Comparison of ENCODE assay signal across 19 cellular contexts in the genomic region with DNA sequence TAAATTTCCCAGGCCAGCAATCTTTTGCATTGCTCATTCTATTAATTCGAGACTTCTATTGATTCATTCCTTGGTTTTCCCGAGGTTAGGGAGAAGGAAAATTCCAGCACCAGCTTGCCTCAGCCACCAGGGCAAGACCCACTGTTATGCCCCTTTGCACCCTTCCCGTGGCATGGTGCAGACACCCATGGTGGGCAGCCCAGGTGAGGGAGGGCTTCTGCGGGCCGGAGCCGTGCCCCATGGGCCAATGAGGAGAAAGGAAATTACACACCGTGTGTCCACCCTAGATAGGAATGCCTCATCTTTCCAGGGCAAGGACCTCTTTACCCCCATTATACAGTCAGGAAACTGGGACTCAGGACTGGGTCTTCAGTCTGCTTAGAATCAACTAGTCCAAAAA. TPM values are rescaled to one million over a fixed set of nuclear protein-coding genes. Genes with fewer than 3 reads are reported as not detected.
DNase-seq lines count a peak whose midpoint lies in the region; ATAC-seq and TF ChIP-seq lines count a peak whose summit lies in the region.
"Had no signal": no experiment of that assay in that cellular context is flagged by ENCODE, and none has a peak within 500 bp of the region (broad histone marks: within the 10 kb centered on the region; RNA-seq: fewer than 3 reads in every experiment).

No MANE protein-coding gene starts in this region.

- no CpG with 5 or more reads among the region's 7 CpGs for WGBS in H9 (ENCODE audit: extremely low coverage, insufficient read length, low lambda C conversion rate)
- WGBS in suprapubic skin, result 79% methylated on average over 7 of the region's 7 CpGs

- H3K79me1 ChIP-seq in H9 (ENCODE audit: insufficient read depth, low read depth, low read length, poor library complexity, severe bottlenecking), result no peaks in the 10 kb centered on the region

- H3K4me3 Mint-ChIP-seq in H9 (no peak overlapping the region), glutamatergic neuron (ENCODE audit: unreplicated experiment) (no peak overlapping the region)

- H3K4me1 ChIP-seq in H9 (ENCODE audit: insufficient read depth, low read length) (no peaks in the 10 kb centered on the region), RWPE2 (ENCODE audit: insufficient read depth, poor library complexity, severe bottlenecking) (no peaks in the 10 kb centered on the region), suprapubic skin (peaks cover 14% of the 10 kb centered on the region), HAP-1 (no peaks in the 10 kb centered on the region)

- ATAC-seq in RWPE2 (ENCODE audit: low read depth) (no peak), HG02973 (IDR thresholded peaks at IDR 0.05; ENCODE audit: unreplicated experiment) (no peak)

- H4K20me1 ChIP-seq in H9 (ENCODE audit: control insufficient read depth, insufficient read depth, insufficient read length), result no peaks in the 10 kb centered on the region

- TF ChIP-seq CTCF in H9 (conservative IDR thresholded peaks at IDR 0.05) (no peak), RWPE2 (IDR thresholded peaks at IDR 0.05; ENCODE audit: poor library complexity, severe bottlenecking) (no peak), glutamatergic neuron (IDR thresholded peaks at IDR 0.05; ENCODE audit: partially characterized antibody, unreplicated experiment) (no peak), suprapubic skin (IDR thresholded peaks at IDR 0.05) (no peak)

- H3K9me3 ChIP-seq in H9 (ENCODE audit: control insufficient read depth, low read depth, low read length) (no peaks in the 10 kb centered on the region), RWPE2 (ENCODE audit: severe bottlenecking) (no peaks in the 10 kb centered on the region), suprapubic skin (no peaks in the 10 kb centered on the region), HAP-1 (no peaks in the 10 kb centered on the region)

- no peak overlapping the region for H2BK12ac ChIP-seq in H9 (ENCODE audit: insufficient read length, low read depth, low read length)

- TF ChIP-seq POLR2A in suprapubic skin (IDR thresholded peaks at IDR 0.05), result no peak

- H3K9ac ChIP-seq in H9 (ENCODE audit: extremely low read depth, insufficient read length, low read length), result no peak overlapping the region

- H3K36me3 Mint-ChIP-seq in H9 (ENCODE audit: insufficient read depth in 1 of 3, low read depth in 3 of 3) (no peaks in the 10 kb centered on the region), glutamatergic neuron (ENCODE audit: unreplicated experiment) (no peaks in the 10 kb centered on the region)
- H3K36me3 Mint-ChIP-seq: CD4-positive, CD25-positive, alpha-beta regulatory T cell had no signal

- DNase-seq in H9 (peak; percentile 5), RWPE2 (ENCODE audit: low spot score) (peak; percentile 34), glutamatergic neuron (peak; percentile 7), suprapubic skin (ENCODE audit: low spot score in 2 of 2) (peak; percentile 25 to 38), HAP-1 (ENCODE audit: low spot score in 2 of 2) (no peak), amniotic stem cell (lab: John Stamatoyannopoulos, UW) (no peak)
- DNase-seq: CD4-positive, CD25-positive, alpha-beta regulatory T cell; KBM-7; NCI-H1092 treated with DMSO at 0.1 percent for 48 hours; NCI-H146; NCI-H2029; NCI-H2227 treated with DMSO at 0.1 percent for 48 hours; NCI-H510A; PC-9; RPMI8226; SIG-M5 had no signal

- H4K8ac ChIP-seq in H9 (replicated peaks; ENCODE audit: insufficient read length, low read depth, low read length), result no peak overlapping the region

- H3K4me1 Mint-ChIP-seq in H9 (peaks cover 0 to 4% of the 10 kb centered on the region in 2 experiments; a peak in 2 of 4 replicates), glutamatergic neuron (ENCODE audit: low read depth, unreplicated experiment) (no peaks in the 10 kb centered on the region)

- in situ Hi-C loops in HAP-1 (cut with MboI; ENCODE audit: low sequenced_read_pairs), result loop anchor here (25.0 kb wide), 1 partner anchor 584 kb away; no protein-coding TSS in a partner anchor

- no peaks in the 10 kb centered on the region for H3K9me3 Mint-ChIP-seq in H9
- peaks cover 8% of the 10 kb centered on the region for H3K9me3 Mint-ChIP-seq in glutamatergic neuron (ENCODE audit: unreplicated experiment)

- H2AFZ ChIP-seq in H9 (ENCODE audit: low read length), result no peak overlapping the region
- H2AFZ ChIP-seq: PC-9 had no signal

- H4K5ac ChIP-seq in H9 (ENCODE audit: insufficient read length, low read depth, low read length), result no peak overlapping the region

- no peak overlapping the region for H3K27ac Mint-ChIP-seq in H9
- H3K27ac Mint-ChIP-seq in glutamatergic neuron (ENCODE audit: unreplicated experiment), result no peak overlapping the region
- H3K27ac Mint-ChIP-seq: CD4-positive, CD25-positive, alpha-beta regulatory T cell had no signal

- no peak overlapping the region for H4K91ac ChIP-seq in H9 (ENCODE audit: insufficient read length, low read depth, low read length)

- no peak overlapping the region for H3K4ac ChIP-seq in H9 (ENCODE audit: low read depth, low read length)

- no peak for TF ChIP-seq EP300 in suprapubic skin (IDR thresholded peaks at IDR 0.05)

- H2BK120ac ChIP-seq in H9 (ENCODE audit: low read depth, low read length, poor library complexity, severe bottlenecking), result no peak overlapping the region

- H3K23me2 ChIP-seq in H9 (ENCODE audit: insufficient read length, low read depth, low read length, poor library complexity, severe bottlenecking), result peaks cover 5% of the 10 kb centered on the region

- no peak overlapping the region for H3K27ac ChIP-seq in H9 (ENCODE audit: insufficient read length, low read depth, low read length)
- no peak overlapping the region for H3K27ac ChIP-seq in RWPE2 (ENCODE audit: poor library complexity, severe bottlenecking)
- no peak overlapping the region for H3K27ac ChIP-seq in suprapubic skin
- H3K27ac ChIP-seq: HL-60, PC-9 had no signal

- no peak overlapping the region for H3T11ph ChIP-seq in H9 (ENCODE audit: low read length)

- no peaks in the 10 kb centered on the region for H3K79me2 ChIP-seq in H9 (ENCODE audit: insufficient read depth, low read length)

- no peak overlapping the region for H2BK20ac ChIP-seq in H9 (ENCODE audit: low read depth, low read length, poor library complexity, severe bottlenecking)

- H3K23ac ChIP-seq in H9 (ENCODE audit: insufficient read length, low read depth, low read length), result no peak overlapping the region

- no peak overlapping the region for H3K4me2 ChIP-seq in H9 (ENCODE audit: insufficient read depth, insufficient read length, low read length)
- H3K4me2 ChIP-seq: PC-9 had no signal

- H3K36me3 ChIP-seq in RWPE2 (ENCODE audit: low read depth) (no peaks in the 10 kb centered on the region), suprapubic skin (no peaks in the 10 kb centered on the region), HAP-1 (replicated peaks) (no peaks in the 10 kb centered on the region)

- H3K27me3 ChIP-seq in H9 (ENCODE audit: insufficient read depth, low read length) (peaks cover 30% of the 10 kb centered on the region), RWPE2 (ENCODE audit: insufficient read depth, poor library complexity, severe bottlenecking) (peaks cover 21% of the 10 kb centered on the region), suprapubic skin (peaks cover 53% of the 10 kb centered on the region), HAP-1 (ENCODE audit: low read depth) (no peaks in the 10 kb centered on the region)

- H3K4me3 ChIP-seq in RWPE2 (ENCODE audit: severe bottlenecking) (no peak overlapping the region), suprapubic skin (no peak overlapping the region), HAP-1 (no peak overlapping the region)
- H3K4me3 ChIP-seq: PC-9 had no signal

- H3K27me3 Mint-ChIP-seq in H9 (ENCODE audit: low read depth) (peaks cover 90% of the 10 kb centered on the region), glutamatergic neuron (ENCODE audit: unreplicated experiment) (peaks cover 20% of the 10 kb centered on the region)

- H3K14ac ChIP-seq in H9 (ENCODE audit: insufficient read depth, low read length), result no peak overlapping the region

- H2BK15ac ChIP-seq in H9 (ENCODE audit: low read depth, low read length), result no peak overlapping the region

- no peak overlapping the region for H2BK5ac ChIP-seq in H9 (ENCODE audit: insufficient read length, low read length)

- H2AK5ac ChIP-seq in H9 (ENCODE audit: insufficient read length, low read length), result no peak overlapping the region

- H3K18ac ChIP-seq in H9 (ENCODE audit: insufficient read length, low read depth, low read length), result no peak overlapping the region

- H3K56ac ChIP-seq in H9 (ENCODE audit: insufficient read length, low read depth, low read length), result no peak overlapping the region

RNA-seq across cellular contexts. Expression of gene GRID1, which starts 4.5 kb away (rescaled TPM):
- total RNA-seq in H9 (2021), result 0.35 TPM in 1 of 2 replicates, not detected in the other
- total RNA-seq in glutamatergic neuron (ENCODE audit: unreplicated experiment), result 8.0 TPM
- total RNA-seq in suprapubic skin, result 1 to 10 TPM; 1.8 to 3.1 (median 2.4) TPM
- total RNA-seq: CD4-positive, CD25-positive, alpha-beta regulatory T cell; HT-29; PC-9 had no signal

Comparison
In these comparisons a context has a peak if more than half of its experiments do, and no peak if none do; other contexts are left out.
1. DNase-seq: peak in H9 (single experiment), RWPE2 (single experiment), glutamatergic neuron (single experiment) and suprapubic skin (2 of 2); none in HAP-1 (0 of 2) and amniotic stem cell (single experiment).